In genomic region chr15:31216210-31216911, GRCh38 we compare ENCODE assay signal across 8 cellular contexts.
DNase-seq lines count a peak whose midpoint lies in the region; ATAC-seq and TF ChIP-seq lines count a peak whose summit lies in the region.

No MANE protein-coding gene starts in this region.

- DNase-seq in GM10266 (ENCODE audit: extremely low spot score) (peak; percentile 84), GM23338 (ENCODE audit: low spot score) (peak; percentile 78), LNCaP clone FGC (ENCODE audit: low read depth) (no peak), T-helper 17 cell (peak in 2 of 3 donors; percentile 26 to 38), cerebellum (ENCODE audit: low spot score) (peak; percentile 63), left colon (peak; percentile 92 to 95), OCI-M2 (lab: John Stamatoyannopoulos, UW; ENCODE audit: unreplicated experiment) (no peak)
- peak; percentile 31 for DNase-seq in stimulated activated CD4-positive, alpha-beta T cell treated with anti-CD3 and anti-CD28 coated beads, Interleukin-4, amount 100 ng/mL, for 1 hour

- H3F3A ChIP-seq in GM23338 (replicated peaks; ENCODE audit: low read depth), result no peaks in the 10 kb centered on the region

- H3K79me2 ChIP-seq in GM23338 (replicated peaks; ENCODE audit: insufficient read depth), result no peaks in the 10 kb centered on the region

- 0 out of 2 replicates have a peak, but pooled peaks cover 4% of the 10 kb centered on the region for H3K4me1 ChIP-seq in GM23338 (ENCODE audit: insufficient read depth)

- no peak for TF ChIP-seq CTCF in GM10266 (IDR thresholded peaks at IDR 0.05; ENCODE audit: control insufficient read depth, insufficient read depth, low read depth, missing control alignments)
- TF ChIP-seq CTCF in GM23338 (conservative IDR thresholded peaks at IDR 0.05; ENCODE audit: low read depth in 2 of 2), result no peak
- TF ChIP-seq CTCF in LNCaP clone FGC (IDR thresholded peaks at IDR 0.05; ENCODE audit: control insufficient read depth, extremely low read depth, insufficient read depth), result no peak

- no peaks in the 10 kb centered on the region for H3K9me2 ChIP-seq in GM23338 (ENCODE audit: insufficient read depth)

- ATAC-seq in GM23338, result peak; percentile 82
- peak; percentile 43 for ATAC-seq in T-helper 17 cell
- ATAC-seq in left colon, result peak; percentile 79

- H3K27ac Mint-ChIP-seq in GM23338 (no peak overlapping the region), T-helper 17 cell (peak overlapping the region; percentile 43)

- no peaks in the 10 kb centered on the region for H3K36me3 Mint-ChIP-seq in GM23338 (ENCODE audit: low read depth)
- no peaks in the 10 kb centered on the region for H3K36me3 Mint-ChIP-seq in T-helper 17 cell (ENCODE audit: low read depth)

- H3K4me2 ChIP-seq in GM23338, result peak overlapping the region; percentile 80

- H3K9me3 Mint-ChIP-seq in GM23338, result peaks cover 4% of the 10 kb centered on the region; the same call in 1 of the 3 replicates

- no peaks in the 10 kb centered on the region for H3K9me3 ChIP-seq in T-helper 17 cell (ENCODE audit: control insufficient read depth, low read length, poor library complexity, severe bottlenecking)

- H3K27me3 ChIP-seq in GM23338 (ENCODE audit: insufficient read depth), result no peaks in the 10 kb centered on the region

- no peaks in the 10 kb centered on the region for H3K36me3 ChIP-seq in GM23338 (ENCODE audit: insufficient read depth)

- no peaks in the 10 kb centered on the region for H4K20me1 ChIP-seq in GM23338 (replicated peaks; ENCODE audit: insufficient read depth)

- intact Hi-C loops in left colon (cut with DNase I, micrococcal nuclease), result no loop called here

- peaks cover 9% of the 10 kb centered on the region for H3K27me3 Mint-ChIP-seq in GM23338 (ENCODE audit: insufficient read depth, low read depth, poor library complexity)
- H3K27me3 Mint-ChIP-seq in T-helper 17 cell, result no peaks in the 10 kb centered on the region

- H3K4me3 Mint-ChIP-seq in GM23338, result peak overlapping the region; percentile 76
- peak overlapping the region; percentile 93 for H3K4me3 Mint-ChIP-seq in T-helper 17 cell

- H3K4me3 ChIP-seq in GM23338 (peak overlapping the region; percentile 63), LNCaP clone FGC (ENCODE audit: low read depth, low read length) (peak overlapping the region; percentile 2; the same call in 1 of the 2 replicates)

- H3K27ac ChIP-seq in GM23338 (ENCODE audit: low read depth), result no peak overlapping the region

- peak overlapping the region; percentile 93 for H2AFZ ChIP-seq in GM23338

- H3K4me1 Mint-ChIP-seq in GM23338 (no peaks in the 10 kb centered on the region), T-helper 17 cell (peaks cover 35% of the 10 kb centered on the region)

TF ChIP-seq in GM23338, 12 proteins besides CTCF, POLR2A, EP300 and RAD21:
- TF ChIP-seq EZH2 (IDR thresholded peaks at IDR 0.05; ENCODE audit: low read depth, unreplicated experiment) (no peak), NANOG (IDR thresholded peaks at IDR 0.05; ENCODE audit: borderline replicate concordance) (no peak)

Comparison
In these comparisons a context has a peak if more than half of its experiments do, and no peak if none do; other contexts are left out.
1. DNase-seq: peak in GM10266 (single experiment), GM23338 (single experiment), T-helper 17 cell (2 of 3), cerebellum (single experiment), left colon (2 of 2) and stimulated activated CD4-positive, alpha-beta T cell treated with anti-CD3 and anti-CD28 coated beads, Interleukin-4, amount 100 ng/mL, for 1 hour (single experiment); none in LNCaP clone FGC (single experiment) and OCI-M2 (single experiment).
2. Peak in every context shown above with its lines, with median percentiles within 50 percentile points of each other: ATAC-seq.